In the genomic region with DNA sequence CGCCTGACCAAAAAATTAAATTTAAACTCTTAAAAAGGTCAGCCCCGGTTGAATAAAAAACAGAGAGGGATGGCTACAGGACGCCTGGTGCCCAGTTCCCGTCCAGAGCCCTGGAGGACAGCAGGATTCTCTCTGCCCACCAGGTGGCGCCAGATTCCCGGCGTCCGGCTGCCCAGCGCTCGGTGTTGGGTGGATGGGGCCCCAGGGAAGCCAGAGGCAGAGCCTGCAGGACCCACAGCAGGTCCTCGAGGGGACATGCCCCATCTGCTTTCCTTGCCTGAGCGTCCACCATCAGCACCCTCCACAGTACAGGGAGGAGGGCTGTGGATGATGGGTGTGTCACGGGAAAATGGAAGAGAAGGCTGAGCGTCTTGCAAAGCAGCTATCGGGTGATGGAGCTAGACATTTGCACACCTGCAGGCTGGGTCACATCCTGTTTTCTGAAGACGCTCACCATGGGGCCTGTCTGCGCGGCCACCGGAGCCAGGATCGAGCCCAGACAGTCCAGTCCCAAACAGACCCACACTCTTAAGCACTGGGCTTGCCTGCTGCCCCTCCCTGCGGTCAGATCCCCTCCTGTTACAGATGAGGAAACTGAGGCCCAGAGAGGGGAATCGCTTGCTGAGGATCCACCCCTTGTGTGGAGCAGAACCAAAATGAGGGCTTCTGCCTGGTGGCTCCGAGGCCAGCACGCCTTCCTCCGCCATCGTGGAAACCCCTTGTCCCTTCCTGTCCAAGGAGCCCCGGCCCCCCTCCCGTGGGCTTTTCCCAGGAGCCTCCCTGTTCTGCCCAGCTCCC, we compare ENCODE assay signal across 8 cellular contexts. TPM values are rescaled to one million over a fixed set of nuclear protein-coding genes. Genes with fewer than 3 reads are reported as not detected.
A peak's percentile ranks its signal among the peaks of the same experiment; 100 is the strongest.
DNase-seq lines count a peak whose midpoint lies in the region; ATAC-seq and TF ChIP-seq lines count a peak whose summit lies in the region.

No MANE protein-coding gene starts in this region.

- H3K4me3 ChIP-seq in MG63 = no peak overlapping the region
- H3K4me3 ChIP-seq in heart left ventricle = peak overlapping the region in 4 of 12 donors; percentile 1 to 18 (median 10)
- H3K4me3 ChIP-seq in retinal pigment epithelial cell (ENCODE audit: low read length) = no peak overlapping the region
- H3K4me3 ChIP-seq in aorta (ENCODE audit: low read length in 2 of 2) = no peak overlapping the region

- H3K9me3 ChIP-seq in MG63 (peaks cover 2% of the 10 kb centered on the region; the same call in 1 of the 2 replicates), heart left ventricle (no peaks in the 10 kb centered on the region), aorta (ENCODE audit: control insufficient read depth, low read length) (no peaks in the 10 kb centered on the region)

- ATAC-seq in heart left ventricle = peak; percentile 76 to 87 (median 83)
- ATAC-seq in aorta (ENCODE audit: low FRiP score) = peak; percentile 88

- no peaks in the 10 kb centered on the region for H3K36me3 Mint-ChIP-seq in activated naive CD8-positive, alpha-beta T cell treated with anti-CD3 and anti-CD28 coated beads for 36 hours

- intact Hi-C loops in heart left ventricle (cut with DNase I) (loop anchor here (1.0 to 10.0 kb wide), 12 partner anchors 61 to 361 kb away; a partner anchor contains a TSS), aorta (cut with DNase I) (loop anchor here (1.0 to 5.0 kb wide), 4 partner anchors 140 to 361 kb away; a partner anchor contains a TSS)

- TF ChIP-seq CTCF in heart left ventricle (IDR thresholded peaks at IDR 0.05) = peak; percentile 94 to 99 (median 96)
- peak; percentile 88 for TF ChIP-seq CTCF in retinal pigment epithelial cell (conservative IDR thresholded peaks at IDR 0.05; ENCODE audit: low read depth, low read length)

- peaks cover 4% of the 10 kb centered on the region for H3K27me3 Mint-ChIP-seq in activated naive CD8-positive, alpha-beta T cell treated with anti-CD3 and anti-CD28 coated beads for 36 hours

- no peaks in the 10 kb centered on the region for H3K36me3 ChIP-seq in MG63
- no peaks in the 10 kb centered on the region for H3K36me3 ChIP-seq in heart left ventricle
- H3K36me3 ChIP-seq in aorta (ENCODE audit: control insufficient read depth in 1 of 2, insufficient read depth in 2 of 2, low read length in 1 of 2) = no peaks in the 10 kb centered on the region

- H3K27ac ChIP-seq in heart left ventricle (peak overlapping the region in 3 of 12 donors; percentile 25 to 42 (median 40)), aorta (ENCODE audit: low read depth in 1 of 2, low read length in 2 of 2) (no peak overlapping the region)

- no peak overlapping the region for H3K27ac Mint-ChIP-seq in activated naive CD8-positive, alpha-beta T cell treated with anti-CD3 and anti-CD28 coated beads for 36 hours

- peak; percentile 87 for DNase-seq in AG20443 (ENCODE audit: low spot score)
- peak; percentile 76 for DNase-seq in GM19240 (ENCODE audit: insufficient read length, low spot score)
- DNase-seq in MG63 = peak; percentile 67
- DNase-seq in SW480 (ENCODE audit: low spot score) = peak; percentile 60
- peak; percentile 83 for DNase-seq in activated naive CD8-positive, alpha-beta T cell treated with anti-CD3 and anti-CD28 coated beads for 36 hours
- DNase-seq in heart left ventricle = peak; percentile 81 to 93 (median 84)
- no peak for DNase-seq in retinal pigment epithelial cell (ENCODE audit: low read depth)
- DNase-seq in aorta = peak; percentile 89 to 96

- TF ChIP-seq POLR2A in heart left ventricle (IDR thresholded peaks at IDR 0.05) = no peak

- no peaks in the 10 kb centered on the region for H3K27me3 ChIP-seq in MG63
- no peaks in the 10 kb centered on the region for H3K27me3 ChIP-seq in heart left ventricle
- no peaks in the 10 kb centered on the region for H3K27me3 ChIP-seq in aorta (ENCODE audit: control insufficient read depth in 1 of 2, insufficient read depth in 2 of 2, low read length in 1 of 2)

- WGBS in heart left ventricle, 4 donors = 20 to 29% (median 23%) methylated on average over 23 to 28 of the region's 28 CpGs
- 24 to 25% methylated on average over 27 to 28 of the region's 28 CpGs for WGBS in aorta, 2 donors

- peak overlapping the region; percentile 49 for H3K4me3 Mint-ChIP-seq in activated naive CD8-positive, alpha-beta T cell treated with anti-CD3 and anti-CD28 coated beads for 36 hours

- no peaks in the 10 kb centered on the region for H3K9me3 Mint-ChIP-seq in activated naive CD8-positive, alpha-beta T cell treated with anti-CD3 and anti-CD28 coated beads for 36 hours

- H3K4me1 ChIP-seq in heart left ventricle = peaks cover 33 to 56% (median 47%) of the 10 kb centered on the region in 12 donors
- peaks cover 0 to 7% of the 10 kb centered on the region in 2 donors for H3K4me1 ChIP-seq in aorta (ENCODE audit: control insufficient read depth in 1 of 2, insufficient read depth in 2 of 2, low read length in 2 of 2)

- H3K4me1 Mint-ChIP-seq in activated naive CD8-positive, alpha-beta T cell treated with anti-CD3 and anti-CD28 coated beads for 36 hours = peaks cover 33% of the 10 kb centered on the region

RNA-seq across cellular contexts. Expression of a gene that starts 18.5 kb away (rescaled TPM):
- total RNA-seq in MG63 (2014; rRNA removed; shearing (Covaris generic); ENCODE audit: low replicate concordance) = 7.9 and 13.6 TPM in 2 replicates
- total RNA-seq in activated naive CD8-positive, alpha-beta T cell treated with anti-CD3 and anti-CD28 coated beads for 36 hours = 10 to 100 TPM; 11.6 to 12.5 TPM
- total RNA-seq in heart left ventricle (100 to 1,000 TPM in 1 of 9 donors, 10 to 100 TPM in 8; 48.3 to 187 (median 75.0) TPM), aorta (10 to 100 TPM; 90.5 to 93.4 TPM)
- polyA plus RNA-seq in heart left ventricle (10 to 100 TPM; 50.1 to 60.4 TPM), aorta (100 to 1,000 TPM in 1 of 2 donors, 10 to 100 TPM in 1; 74.8 to 110 TPM)
